In the genomic region with DNA sequence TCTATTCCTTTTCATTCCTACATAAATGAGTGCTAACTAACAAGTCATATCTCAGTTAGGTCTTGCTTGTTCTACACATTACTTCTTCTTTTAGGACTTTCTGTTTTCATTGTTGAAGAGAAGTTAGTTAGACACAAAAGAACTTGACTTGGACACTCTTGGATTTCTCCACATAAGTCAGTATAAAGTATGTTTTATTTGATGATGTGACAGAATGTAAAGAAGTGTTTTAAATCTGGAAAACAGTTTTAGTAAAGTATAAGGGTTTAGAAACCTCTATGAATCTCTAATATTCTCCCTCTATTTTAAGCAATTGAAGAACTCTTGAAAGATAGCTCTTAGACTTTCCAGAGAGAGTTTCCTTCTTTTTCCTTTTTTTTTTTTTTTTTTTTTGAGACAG, we compare ENCODE assay signal across 28 cellular contexts.
"Had no signal": no experiment of that assay in that cellular context is flagged by ENCODE, and none has a peak within 500 bp of the region (broad histone marks: within the 10 kb centered on the region; RNA-seq: fewer than 3 reads in every experiment).

No MANE protein-coding gene starts in this region.

- H3K4me3 ChIP-seq: colonic mucosa, coronary artery, dorsolateral prefrontal cortex, esophagus muscularis mucosa, esophagus squamous epithelium, gastrocnemius medialis, gastroesophageal sphincter, heart left ventricle, heart right ventricle had no signal

- H3K9me3 ChIP-seq: colonic mucosa, esophagus squamous epithelium, gastrocnemius medialis had no signal

- ATAC-seq: effector memory CD8-positive, alpha-beta T cell; esophagus mucosa; foreskin keratinocyte; gastrocnemius medialis; gastroesophageal sphincter; heart left ventricle; heart right ventricle had no signal

- H3K27me3 ChIP-seq: colonic mucosa had no signal

- H3K27ac ChIP-seq: colonic mucosa, coronary artery, dorsolateral prefrontal cortex, epithelial cell of prostate, esophagus muscularis mucosa, esophagus squamous epithelium, foreskin keratinocyte, gastrocnemius medialis, gastroesophageal sphincter, heart left ventricle, heart right ventricle had no signal

- H3K4me1 ChIP-seq: colonic mucosa, esophagus muscularis mucosa, esophagus squamous epithelium, foreskin keratinocyte, gastrocnemius medialis, gastroesophageal sphincter, heart left ventricle, heart right ventricle had no signal

- H3K36me3 ChIP-seq: colonic mucosa, esophagus muscularis mucosa, esophagus squamous epithelium, gastrocnemius medialis, gastroesophageal sphincter, heart left ventricle, heart right ventricle had no signal

- FAIRE-seq: colon, endometrium, endothelial cell of umbilical vein, frontal cortex had no signal

- DNase-seq: colonic mucosa; cortex of kidney; dermis blood vessel endothelial cell; dorsolateral prefrontal cortex; effector CD4-positive, alpha-beta T cell; effector CD8-positive, alpha-beta T cell; effector memory CD4-positive, alpha-beta T cell; effector memory CD8-positive, alpha-beta T cell; endodermal cell; erythroblast; esophagus squamous epithelium; foreskin fibroblast; foreskin keratinocyte; foreskin melanocyte; gastrocnemius medialis; glutamatergic neuron; head of caudate nucleus; heart left ventricle; heart right ventricle had no signal
